Comparison of ENCODE assay signal across 15 cellular contexts in the genomic region with DNA sequence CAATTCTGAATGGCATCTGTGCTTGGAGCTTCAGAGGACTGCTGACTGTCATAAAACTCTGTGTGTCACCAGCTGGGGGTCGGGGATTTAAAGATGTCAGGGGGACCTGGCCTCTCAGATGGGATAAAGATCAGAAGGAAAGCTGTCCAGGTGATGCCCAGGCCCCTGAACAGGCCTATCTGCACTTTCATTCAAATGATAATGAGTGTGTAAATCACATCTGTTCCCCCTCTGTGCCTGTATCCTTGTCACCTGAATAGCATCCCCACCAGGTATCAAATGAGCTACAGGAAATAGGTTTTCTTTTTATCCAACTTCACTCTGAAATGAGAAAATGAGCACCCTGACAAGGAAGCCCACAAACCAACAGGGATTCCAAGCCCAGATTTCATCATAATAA.
DNase-seq lines count a peak whose midpoint lies in the region; ATAC-seq and TF ChIP-seq lines count a peak whose summit lies in the region.
"Had no signal": no experiment of that assay in that cellular context is flagged by ENCODE, and none has a peak within 500 bp of the region (broad histone marks: within the 10 kb centered on the region; RNA-seq: fewer than 3 reads in every experiment).

No MANE protein-coding gene starts in this region.

- TF ChIP-seq CTCF in ovary (IDR thresholded peaks at IDR 0.05) (no peak), foreskin fibroblast (IDR thresholded peaks at IDR 0.05; ENCODE audit: low read depth, low read length) (no peak)

- peaks cover 12% of the 10 kb centered on the region for H3K4me1 ChIP-seq in right cardiac atrium (ENCODE audit: control insufficient read depth, insufficient read depth, low read length)
- H3K4me1 ChIP-seq in ovary (ENCODE audit: insufficient read depth) = peaks cover 19% of the 10 kb centered on the region
- H3K4me1 ChIP-seq: parathyroid adenoma had no signal

- H3K27ac ChIP-seq in right cardiac atrium (ENCODE audit: low read length) (peak overlapping the region; percentile 74), ovary (peak overlapping the region; percentile 56 to 59)
- H3K27ac ChIP-seq: BLaER1, parathyroid adenoma had no signal

- intact Hi-C loops in right cardiac atrium (cut with DNase I) = no loop called here
- intact Hi-C loops in ovary (cut with DNase I) = loop anchor here in 2 of 4 donors (10.0 kb wide), 2 partner anchors 60 to 70 kb away; no protein-coding TSS in a partner anchor

- H3K27me3 ChIP-seq in right cardiac atrium (ENCODE audit: control insufficient read depth, insufficient read depth) = no peaks in the 10 kb centered on the region
- H3K27me3 ChIP-seq in ovary = no peaks in the 10 kb centered on the region
- H3K27me3 ChIP-seq: BLaER1 had no signal

- H3K36me3 ChIP-seq in ovary = no peaks in the 10 kb centered on the region

- no peak for TF ChIP-seq POLR2A in ovary (IDR thresholded peaks at IDR 0.05)

- no peak for ATAC-seq in right cardiac atrium
- ATAC-seq in GM19455 (IDR thresholded peaks at IDR 0.05; ENCODE audit: unreplicated experiment) = no peak
- ATAC-seq: left colon, Panc1 had no signal

- TF ChIP-seq EP300 in ovary (IDR thresholded peaks at IDR 0.05) = no peak

- H3K4me3 ChIP-seq in right cardiac atrium (ENCODE audit: low read length) (no peak overlapping the region), ovary (no peak overlapping the region), foreskin fibroblast (ENCODE audit: low read depth in 1 of 2, low read length in 2 of 2) (no peak overlapping the region)
- H3K4me3 ChIP-seq: BLaER1 had no signal

- H3K9me3 ChIP-seq in right cardiac atrium (ENCODE audit: control insufficient read depth, low read length) (no peaks in the 10 kb centered on the region), ovary (no peaks in the 10 kb centered on the region)
- H3K9me3 ChIP-seq: BLaER1 had no signal

- DNase-seq in ELF-1 (ENCODE audit: low read depth, low spot score) (peak; percentile 41), OCI-M1 (lab: John Stamatoyannopoulos, UW) (peak; percentile 59), right cardiac atrium (no peak), ovary (no peak), mesenteric fat pad (ENCODE audit: low spot score) (no peak), foreskin fibroblast (no peak), DMS153 (lab: John Stamatoyannopoulos, UW) (no peak)
- DNase-seq: activated CD4-positive, alpha-beta T cell treated with anti-CD3 and anti-CD28 coated beads, Interleukin-2, amount 50 U/mL, for 4 hours; GDM1; left colon; NCI-H2029 had no signal

- 60% methylated on average over 1 of the region's 1 CpG for WGBS in right cardiac atrium
- WGBS in ovary, 3 donors = 35 to 54% (median 41%) methylated on average over 1 of the region's 1 CpG

Comparison
In these comparisons a context has a peak if more than half of its experiments do, and no peak if none do; other contexts are left out.
1. DNase-seq: peak in ELF-1 (single experiment) and OCI-M1 (single experiment); none in right cardiac atrium (0 of 3), ovary (0 of 5), mesenteric fat pad (single experiment), foreskin fibroblast (0 of 2) and DMS153 (single experiment).